Comparison of ENCODE assay signal across 16 cellular contexts in the genomic region with DNA sequence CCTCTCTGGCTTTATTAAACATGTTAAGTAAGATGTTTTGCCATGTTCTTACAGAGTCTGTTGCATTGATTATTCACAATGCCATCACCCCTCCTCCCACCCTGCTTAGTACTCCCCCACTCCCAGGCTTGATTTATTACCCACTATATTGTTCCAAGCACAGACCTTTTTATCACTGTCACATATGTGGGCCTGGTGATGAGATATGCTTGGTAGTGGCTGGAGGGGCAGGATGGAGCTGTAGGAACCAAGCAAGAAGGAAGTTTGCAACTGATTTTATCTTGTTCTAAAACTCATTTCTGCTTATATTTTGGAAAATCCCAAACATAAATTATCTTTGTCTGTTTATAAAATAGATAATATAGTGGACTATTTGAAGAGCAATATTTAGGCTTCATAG.
DNase-seq lines count a peak whose midpoint lies in the region; ATAC-seq, FAIRE-seq and TF ChIP-seq lines count a peak whose summit lies in the region.
"Had no signal": no experiment of that assay in that cellular context is flagged by ENCODE, and none has a peak within 500 bp of the region (broad histone marks: within the 10 kb centered on the region; RNA-seq: fewer than 3 reads in every experiment).

No MANE protein-coding gene starts in this region.

- H3K27ac ChIP-seq in ovary = no peak overlapping the region

- H3K36me3 ChIP-seq in ovary = no peaks in the 10 kb centered on the region

- FAIRE-seq in D721Med (lab: Jason Lieb, UNC) = peak; percentile 16
- FAIRE-seq: A204.1, GM18507 had no signal

- TF ChIP-seq EP300 in ovary (IDR thresholded peaks at IDR 0.05) = no peak

- intact Hi-C loops in ovary (cut with DNase I) = no loop called here

- no peak for TF ChIP-seq POLR2A in ovary (IDR thresholded peaks at IDR 0.05)

- H3K27me3 ChIP-seq in ovary = peaks cover 2% of the 10 kb centered on the region

- H3K4me1 ChIP-seq in ovary (ENCODE audit: insufficient read depth) = no peaks in the 10 kb centered on the region

- TF ChIP-seq CTCF in D721Med (IDR thresholded peaks at IDR 0.05; ENCODE audit: insufficient read depth, missing control alignments) (no peak), ovary (IDR thresholded peaks at IDR 0.05) (no peak)

- no peak for DNase-seq in D721Med (ENCODE audit: insufficient read length, low spot score)
- peak; percentile 73 for DNase-seq in OCI-M1 (lab: John Stamatoyannopoulos, UW)
- peak; percentile 27 for DNase-seq in UCSD-AML1 (lab: John Stamatoyannopoulos, UW; ENCODE audit: unreplicated experiment)
- peak; percentile 54 for DNase-seq in left kidney (ENCODE audit: low read depth, low spot score)
- no peak for DNase-seq in ovary
- DNase-seq in GM19240 (ENCODE audit: insufficient read length, low spot score) = no peak
- DNase-seq in stimulated activated CD4-positive, alpha-beta T cell treated with anti-CD3 and anti-CD28 coated beads, Interleukin-15, amount 100 ng/mL, for 24 hours = no peak
- DNase-seq: CD8-positive, alpha-beta T cell; COR-L47; DMS53; GOT3; H9; IMR-90 had no signal

- ATAC-seq in GM18870 (IDR thresholded peaks at IDR 0.05; ENCODE audit: unreplicated experiment) = no peak
- ATAC-seq: CD8-positive, alpha-beta T cell had no signal

- no peaks in the 10 kb centered on the region for H3K9me3 ChIP-seq in ovary

- no peak overlapping the region for H3K4me3 ChIP-seq in ovary

Comparison
In these comparisons a context has a peak if more than half of its experiments do, and no peak if none do; other contexts are left out.
1. DNase-seq: peak in OCI-M1 (single experiment), UCSD-AML1 (single experiment) and left kidney (single experiment); none in D721Med (single experiment), ovary (0 of 5), GM19240 (single experiment) and stimulated activated CD4-positive, alpha-beta T cell treated with anti-CD3 and anti-CD28 coated beads, Interleukin-15, amount 100 ng/mL, for 24 hours (single experiment).